Comparison of ENCODE assay signal across 21 cellular contexts in the genomic region with DNA sequence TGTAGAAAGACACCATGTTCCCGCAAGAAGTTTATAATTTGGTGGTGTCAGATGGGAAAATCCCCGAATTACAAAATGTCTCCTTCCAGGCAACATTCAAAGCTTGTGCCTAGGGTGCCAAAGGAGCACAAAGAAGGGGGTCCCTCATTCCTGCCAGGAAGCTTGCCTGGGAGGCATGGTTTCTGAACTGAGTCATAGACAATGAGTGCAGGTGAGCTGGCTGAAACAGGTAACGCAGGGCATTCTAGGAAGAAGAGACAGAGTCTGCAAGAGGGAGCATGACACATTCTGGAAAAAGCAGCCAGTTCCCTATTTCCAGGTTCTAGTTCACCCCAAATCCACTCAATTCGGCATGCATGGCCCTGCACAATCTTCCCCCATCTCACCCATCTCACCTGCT. TPM values are rescaled to one million over a fixed set of nuclear protein-coding genes. Genes with fewer than 3 reads are reported as not detected.
DNase-seq lines count a peak whose midpoint lies in the region; ATAC-seq and TF ChIP-seq lines count a peak whose summit lies in the region.
"Had no signal": no experiment of that assay in that cellular context is flagged by ENCODE, and none has a peak within 500 bp of the region (broad histone marks: within the 10 kb centered on the region; RNA-seq: fewer than 3 reads in every experiment).

No MANE protein-coding gene starts in this region.

- WGBS in HUES64, result 92% methylated on average over 4 of the region's 4 CpGs

- H3K27ac Mint-ChIP-seq in brain (peak overlapping the region; percentile 47 to 100 (median 95)), osteocyte (ENCODE audit: unreplicated experiment) (peak overlapping the region; percentile 4)
- H3K27ac Mint-ChIP-seq: CD4-positive, alpha-beta T cell had no signal

- in situ Hi-C loops in ACHN (cut with HindIII; ENCODE audit: low pct_ligation_motif_present, low pct_unique_long_range_greater_than_20kb, low sequenced_read_pairs), result no loop called here

- H3K9ac ChIP-seq in HUES64 (ENCODE audit: low read depth, low read length), result 0 out of 2 replicates have a peak overlapping the region, but pooled peaks have one; percentile 26
- H3K9ac ChIP-seq: KMS-11 had no signal

- TF ChIP-seq CTCF in brain (conservative IDR thresholded peaks at IDR 0.05) (no peak), osteocyte (IDR thresholded peaks at IDR 0.05) (no peak)

- H3K27me3 Mint-ChIP-seq in brain (peaks cover 3% of the 10 kb centered on the region), osteocyte (ENCODE audit: unreplicated experiment) (no peaks in the 10 kb centered on the region)

- H3K27me3 ChIP-seq in HUES64 (ENCODE audit: insufficient read depth, low read length), result no peaks in the 10 kb centered on the region

- ATAC-seq in GM18858 (IDR thresholded peaks at IDR 0.05; ENCODE audit: unreplicated experiment), result no peak
- ATAC-seq: HCT116 had no signal

- DNase-seq in epithelial cell of prostate (ENCODE audit: low read depth, low spot score), result peak; percentile 18
- DNase-seq in osteocyte (ENCODE audit: extremely low spot score, unreplicated experiment), result no peak
- DNase-seq in ACHN, result no peak
- DNase-seq in AG20443 (ENCODE audit: low spot score), result no peak
- DNase-seq: CD4-positive, alpha-beta T cell; IMR-90; NCI-H1092; NCI-H1436 treated with DMSO at 0.1 percent for 48 hours; NCI-H187 treated with DMSO at 0.1 percent for 48 hours; NCI-H2171 treated with DMSO at 0.1 percent for 48 hours; NCI-H345; NCI-H774; Right ventricle myocardium superior had no signal

- H3K9me3 Mint-ChIP-seq in brain (no peaks in the 10 kb centered on the region), osteocyte (ENCODE audit: unreplicated experiment) (no peaks in the 10 kb centered on the region)
- H3K9me3 Mint-ChIP-seq: CD4-positive, alpha-beta T cell had no signal

- H3K4me3 ChIP-seq in HUES64 (ENCODE audit: low read length), result no peak overlapping the region
- H3K4me3 ChIP-seq: SJSA1 had no signal

- H3K4me1 Mint-ChIP-seq in brain, result peaks cover 41% of the 10 kb centered on the region
- peaks cover 26% of the 10 kb centered on the region for H3K4me1 Mint-ChIP-seq in osteocyte (ENCODE audit: unreplicated experiment)

- H3K4me1 ChIP-seq in HUES64 (ENCODE audit: insufficient read depth, low read length), result no peaks in the 10 kb centered on the region; the same call in 1 of the 2 replicates
- H3K4me1 ChIP-seq: SJSA1 had no signal

- H3K9me3 ChIP-seq in HUES64 (ENCODE audit: insufficient read depth, low read depth, low read length), result no peaks in the 10 kb centered on the region
- H3K9me3 ChIP-seq: SJSA1 had no signal

- H3K36me3 ChIP-seq in HUES64 (ENCODE audit: insufficient read depth, low read length), result peaks cover 8% of the 10 kb centered on the region; the same call in 1 of the 2 replicates
- H3K36me3 ChIP-seq: SJSA1 had no signal

- H3K36me3 Mint-ChIP-seq in brain (no peaks in the 10 kb centered on the region), osteocyte (ENCODE audit: unreplicated experiment) (no peaks in the 10 kb centered on the region)

- H3K27ac ChIP-seq in HUES64 (ENCODE audit: low read depth, low read length), result no peak overlapping the region
- no peak overlapping the region for H3K27ac ChIP-seq in epithelial cell of prostate
- H3K27ac ChIP-seq: KMS-11, SJSA1 had no signal

- H3K4me3 Mint-ChIP-seq in brain, result peak overlapping the region in 3 of 5 experiments; percentile 66 to 76 (median 66)
- H3K4me3 Mint-ChIP-seq in osteocyte (ENCODE audit: unreplicated experiment), result no peak overlapping the region
- H3K4me3 Mint-ChIP-seq: CD4-positive, alpha-beta T cell had no signal

RNA-seq across cellular contexts. Expression of a gene that starts 11.9 kb away (rescaled TPM):
- 121 TPM for polyA plus RNA-seq in HUES64 (2013, experiment 1 of 2)
- 138 TPM for polyA plus RNA-seq in HUES64 (2013, experiment 2 of 2)
- polyA plus RNA-seq in brain (ENCODE audit: insufficient read depth, low read depth, low replicate concordance), result 41.6 TPM
- total RNA-seq in osteocyte, result 516 and 530 TPM in 2 replicates

RNA-seq across cellular contexts. Expression of a gene that starts 48.4 kb away (rescaled TPM):
- not detected for polyA plus RNA-seq in HUES64 (2013, experiment 1 of 2)
- polyA plus RNA-seq in HUES64 (2013, experiment 2 of 2), result not detected
- not detected for polyA plus RNA-seq in brain (ENCODE audit: insufficient read depth, low read depth, low replicate concordance)
- not detected in 2 replicates for total RNA-seq in osteocyte
- total RNA-seq: CD4-positive, alpha-beta T cell; H4; IMR-90; Right ventricle myocardium superior; SJSA1 had no signal
- polyA plus RNA-seq: BJ, IMR-90 had no signal

RNA-seq across cellular contexts. Expression of a gene that starts 55.1 kb away (rescaled TPM):
- polyA plus RNA-seq in HUES64 (2013, experiment 1 of 2), result 0.15 TPM
- polyA plus RNA-seq in HUES64 (2013, experiment 2 of 2), result not detected
- polyA plus RNA-seq in brain (ENCODE audit: insufficient read depth, low read depth, low replicate concordance), result not detected
- 3.9 TPM in 2 replicates for total RNA-seq in osteocyte
